10 cellular contexts compared by ENCODE assay signal in the genomic region with DNA sequence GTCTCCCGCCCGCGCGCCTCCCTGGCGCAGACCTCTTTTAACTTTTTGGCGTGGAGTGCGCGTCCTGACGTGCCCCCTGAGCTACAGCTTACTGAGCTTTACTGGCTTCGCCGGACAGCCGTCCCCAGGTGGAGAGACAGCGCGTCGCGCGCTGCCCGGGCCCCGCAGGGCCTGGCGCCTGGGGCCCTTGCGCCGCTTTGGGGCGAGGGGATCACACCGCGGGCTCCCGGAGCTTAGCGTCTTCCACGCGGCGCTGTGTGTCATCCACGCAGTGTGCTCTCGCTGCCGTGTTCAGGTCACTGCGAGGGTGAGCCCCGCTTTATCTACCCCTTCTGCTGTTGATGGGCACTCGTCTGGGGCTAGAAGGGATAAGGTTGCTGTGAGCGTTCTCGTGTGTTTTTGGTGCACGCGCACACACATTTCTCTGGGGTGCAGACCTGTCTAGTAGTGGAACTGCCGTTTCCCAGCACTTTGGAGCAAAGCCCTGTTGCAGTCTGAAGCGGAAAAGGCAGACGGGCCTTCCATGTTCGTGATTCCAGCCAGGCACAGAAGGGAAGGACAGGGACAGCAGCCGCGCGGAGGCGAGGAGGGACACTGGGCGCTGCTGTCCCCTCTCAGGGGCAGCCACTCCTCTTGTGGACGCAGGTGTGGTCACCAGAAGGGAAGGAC. TPM values are rescaled to one million over a fixed set of nuclear protein-coding genes. Genes with fewer than 3 reads are reported as not detected.
A peak's percentile ranks its signal among the peaks of the same experiment; 100 is the strongest.
DNase-seq lines count a peak whose midpoint lies in the region; ATAC-seq and TF ChIP-seq lines count a peak whose summit lies in the region.
"Had no signal": no experiment of that assay in that cellular context is flagged by ENCODE, and none has a peak within 500 bp of the region (broad histone marks: within the 10 kb centered on the region; RNA-seq: fewer than 3 reads in every experiment).

No MANE protein-coding gene starts in this region.

- H3K4me1 ChIP-seq in esophagus (ENCODE audit: control insufficient read depth in 2 of 2, insufficient read depth in 2 of 2, low read length in 1 of 2) (peaks cover 0 to 8% of the 10 kb centered on the region in 2 donors), transverse colon (peaks cover 5 to 19% (median 8%) of the 10 kb centered on the region in 4 donors)

- H3K4me3 ChIP-seq in esophagus (ENCODE audit: low read depth in 1 of 2, low read length in 2 of 2) (peak overlapping the region; percentile 43 to 51), transverse colon (peak overlapping the region; percentile 24 to 57 (median 37))

- in situ Hi-C loops in transverse colon (cut with MboI; ENCODE audit: low pct_ligation_motif_present in 1 of 4, low pct_unique_long_range_greater_than_20kb in 1 of 4, low sequenced_read_pairs in 3 of 4): no loop called here

- peak overlapping the region; percentile 79 for H3K4me3 Mint-ChIP-seq in mesothelial cell of epicardium
- no peak overlapping the region for H3K4me3 Mint-ChIP-seq in T-helper 2 cell treated with Interferon-gamma antibody and Interleukin-4, amounts not matched to agents 5 μg/mL and 100 μg/mL, for 36 hours

- H3K27me3 ChIP-seq in esophagus (ENCODE audit: control insufficient read depth in 1 of 2, insufficient read depth in 2 of 2, low read length in 2 of 2) (peaks cover 0 to 3% of the 10 kb centered on the region in 2 donors), transverse colon (peaks cover 60% of the 10 kb centered on the region)

- no peaks in the 10 kb centered on the region for H3K9me3 Mint-ChIP-seq in mesothelial cell of epicardium
- H3K9me3 Mint-ChIP-seq in T-helper 2 cell treated with Interferon-gamma antibody and Interleukin-4, amounts not matched to agents 5 μg/mL and 100 μg/mL, for 36 hours: no peaks in the 10 kb centered on the region

- H3K27me3 Mint-ChIP-seq in mesothelial cell of epicardium (ENCODE audit: low read depth): peaks cover 5% of the 10 kb centered on the region
- peaks cover 54% of the 10 kb centered on the region for H3K27me3 Mint-ChIP-seq in T-helper 2 cell treated with Interferon-gamma antibody and Interleukin-4, amounts not matched to agents 5 μg/mL and 100 μg/mL, for 36 hours (ENCODE audit: low read depth)

- peak overlapping the region in 1 of 2 donors; percentile 10 for H3K27ac ChIP-seq in esophagus (ENCODE audit: low read depth in 2 of 2, low read length in 1 of 2)
- H3K27ac ChIP-seq in transverse colon: peak overlapping the region in 3 of 4 donors; percentile 23 to 50 (median 42)

- DNase-seq in NCI-H748 (lab: John Stamatoyannopoulos, UW; ENCODE audit: unreplicated experiment) (peak; percentile 16), NCI-H748 treated with DMSO at 0.1 percent for 48 hours (lab: John Stamatoyannopoulos, UW) (no peak), mesothelial cell of epicardium (ENCODE audit: low spot score in 2 of 2, unreplicated experiment in 2 of 2) (no peak), transverse colon (no peak), AG08396 (ENCODE audit: low spot score) (no peak)
- no peak for DNase-seq in T-helper 2 cell treated with Interferon-gamma antibody and Interleukin-4, amounts not matched to agents 5 μg/mL and 100 μg/mL, for 36 hours (ENCODE audit: low spot score)
- DNase-seq: activated CD8-positive, alpha-beta memory T cell treated with anti-CD3 and anti-CD28 coated beads, Interleukin-2, amount 50 U/mL, for 4 hours; NK-92 treated with Interleukin-12 subunit alpha and Interleukin-12 subunit beta, amount 100 ng/mL, for 24 hours had no signal

- 9 to 12% methylated on average over 45 to 50 of the region's 50 CpGs for WGBS in esophagus, 2 donors
- WGBS in transverse colon (ENCODE audit: low coverage in 1 of 2), 2 donors: 17% methylated on average over 38 of the region's 50 CpGs; no CpG with 5 or more reads in 1 of the 2 donors

- TF ChIP-seq CTCF in mesothelial cell of epicardium (IDR thresholded peaks at IDR 0.05; ENCODE audit: unreplicated experiment) (no peak), transverse colon (IDR thresholded peaks at IDR 0.05) (peak in 1 of 5 experiments; percentile 4)

- H3K36me3 ChIP-seq in esophagus (ENCODE audit: control insufficient read depth in 2 of 2, insufficient read depth in 2 of 2, low read length in 1 of 2) (no peaks in the 10 kb centered on the region), transverse colon (no peaks in the 10 kb centered on the region)

- H3K27ac Mint-ChIP-seq in mesothelial cell of epicardium: peak overlapping the region; percentile 62
- H3K27ac Mint-ChIP-seq in T-helper 2 cell treated with Interferon-gamma antibody and Interleukin-4, amounts not matched to agents 5 μg/mL and 100 μg/mL, for 36 hours: no peak overlapping the region

- TF ChIP-seq POLR2A in transverse colon (IDR thresholded peaks at IDR 0.05): no peak

- H3K4me1 Mint-ChIP-seq in mesothelial cell of epicardium: peaks cover 18% of the 10 kb centered on the region
- peaks cover 2% of the 10 kb centered on the region for H3K4me1 Mint-ChIP-seq in T-helper 2 cell treated with Interferon-gamma antibody and Interleukin-4, amounts not matched to agents 5 μg/mL and 100 μg/mL, for 36 hours (ENCODE audit: low read depth)

- ATAC-seq in GM18868 (IDR thresholded peaks at IDR 0.05; ENCODE audit: unreplicated experiment): no peak

- intact Hi-C loops in transverse colon (cut with DNase I; ENCODE audit: low total_unique reads): no loop called here

- H3K36me3 Mint-ChIP-seq in mesothelial cell of epicardium: peaks cover 3% of the 10 kb centered on the region
- H3K36me3 Mint-ChIP-seq in T-helper 2 cell treated with Interferon-gamma antibody and Interleukin-4, amounts not matched to agents 5 μg/mL and 100 μg/mL, for 36 hours (ENCODE audit: low read depth): no peaks in the 10 kb centered on the region

- H3K9me3 ChIP-seq in esophagus (ENCODE audit: control insufficient read depth in 2 of 2, insufficient read depth in 1 of 2, low read depth in 1 of 2, low read length in 1 of 2) (peaks cover 0 to 4% of the 10 kb centered on the region in 2 donors), transverse colon (no peaks in the 10 kb centered on the region)

- TF ChIP-seq EP300 in transverse colon (IDR thresholded peaks at IDR 0.05; ENCODE audit: low read depth): no peak

RNA-seq across cellular contexts. Expression of a gene that starts 33.1 kb away (rescaled TPM):
- 1 to 10 TPM; 3.6 to 5.0 TPM for polyA plus RNA-seq in esophagus
- 1.0 to 1.6 TPM (median 1.2 TPM) in 3 replicates for total RNA-seq in mesothelial cell of epicardium
- total RNA-seq in transverse colon: 10 to 100 TPM in 2 of 4 donors, 1 to 10 TPM in 2; 5.9 to 32.2 (median 16.1) TPM
